Comparison of ENCODE assay signal across 29 cellular contexts in the genomic region with DNA sequence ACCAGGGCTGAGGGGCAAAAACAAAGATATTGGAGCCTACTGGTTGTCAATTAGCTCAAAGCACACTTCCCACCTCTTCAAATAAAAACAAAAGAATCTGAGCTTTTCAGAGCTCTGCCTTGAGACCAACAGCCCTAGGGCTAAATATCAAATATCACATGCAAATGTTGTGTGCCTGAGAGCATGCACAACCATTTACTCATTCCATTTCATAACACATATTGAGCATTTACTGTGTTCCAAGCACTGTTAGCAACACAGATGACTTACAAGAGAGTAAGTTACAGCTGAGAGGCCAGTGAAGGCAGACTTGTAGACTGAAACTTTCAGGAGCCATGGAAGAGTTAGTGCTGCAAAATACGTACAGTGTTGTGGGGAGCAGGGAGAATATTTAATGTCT.
DNase-seq lines count a peak whose midpoint lies in the region; ATAC-seq and TF ChIP-seq lines count a peak whose summit lies in the region.
"Had no signal": no experiment of that assay in that cellular context is flagged by ENCODE, and none has a peak within 500 bp of the region (broad histone marks: within the 10 kb centered on the region; RNA-seq: fewer than 3 reads in every experiment).

No MANE protein-coding gene starts in this region.

- no peak overlapping the region for H3K27ac Mint-ChIP-seq in natural killer cell treated with Interleukin-12 subunit alpha and Interleukin-12 subunit beta and Interleukin-15 and Interleukin-18, amount 100 ng/mL, for 72 hours
- H3K27ac Mint-ChIP-seq: activated B cell treated with CpG ODN at 0.5 μM for 24 hours; activated T-cell treated with anti-CD3 and anti-CD28 coated beads, Interleukin-2, amount 50 U/mL, for 72 hours had no signal

- H3K27ac ChIP-seq in RWPE2 (ENCODE audit: poor library complexity, severe bottlenecking): no peak overlapping the region
- H3K27ac ChIP-seq: adrenal gland, brain microvascular endothelial cell, gastrocnemius medialis had no signal

- no peaks in the 10 kb centered on the region for H3K9me3 ChIP-seq in RWPE2 (ENCODE audit: severe bottlenecking)
- H3K9me3 ChIP-seq: adrenal gland, gastrocnemius medialis had no signal

- H3K4me1 ChIP-seq in RWPE2 (ENCODE audit: insufficient read depth, poor library complexity, severe bottlenecking): no peaks in the 10 kb centered on the region
- H3K4me1 ChIP-seq: adrenal gland, gastrocnemius medialis had no signal

- no peaks in the 10 kb centered on the region for H3K9me3 Mint-ChIP-seq in natural killer cell treated with Interleukin-12 subunit alpha and Interleukin-12 subunit beta and Interleukin-15 and Interleukin-18, amount 100 ng/mL, for 72 hours
- H3K9me3 Mint-ChIP-seq: activated B cell treated with CpG ODN at 0.5 μM for 24 hours; activated T-cell treated with anti-CD3 and anti-CD28 coated beads, Interleukin-2, amount 50 U/mL, for 72 hours; neural crest cell had no signal

- ATAC-seq in RWPE2 (ENCODE audit: low read depth) (peak; percentile 64; the same call in 2 of the 3 replicates), HG03280 (IDR thresholded peaks at IDR 0.05; ENCODE audit: unreplicated experiment) (no peak)
- no peak for ATAC-seq in natural killer cell treated with Interleukin-12 subunit alpha and Interleukin-12 subunit beta and Interleukin-15 and Interleukin-18, amount 100 ng/mL, for 72 hours
- ATAC-seq: activated T-cell treated with anti-CD3 and anti-CD28 coated beads, Interleukin-2, amount 50 U/mL, for 72 hours; gastrocnemius medialis; left cardiac atrium; right cardiac atrium had no signal

- H3K27me3 ChIP-seq in RWPE2 (ENCODE audit: insufficient read depth, poor library complexity, severe bottlenecking): no peaks in the 10 kb centered on the region
- H3K27me3 ChIP-seq: brain microvascular endothelial cell, gastrocnemius medialis had no signal

- H3K36me3 Mint-ChIP-seq in natural killer cell treated with Interleukin-12 subunit alpha and Interleukin-12 subunit beta and Interleukin-15 and Interleukin-18, amount 100 ng/mL, for 72 hours: no peaks in the 10 kb centered on the region

- H3K4me3 Mint-ChIP-seq in natural killer cell treated with Interleukin-12 subunit alpha and Interleukin-12 subunit beta and Interleukin-15 and Interleukin-18, amount 100 ng/mL, for 72 hours: no peak overlapping the region
- H3K4me3 Mint-ChIP-seq: activated B cell treated with CpG ODN at 0.5 μM for 24 hours; activated T-cell treated with anti-CD3 and anti-CD28 coated beads, Interleukin-2, amount 50 U/mL, for 72 hours; neural crest cell had no signal

- no peak for TF ChIP-seq CTCF in AG10803 (conservative IDR thresholded peaks at IDR 0.05; ENCODE audit: low read length)
- no peak for TF ChIP-seq CTCF in RWPE2 (IDR thresholded peaks at IDR 0.05; ENCODE audit: poor library complexity, severe bottlenecking)

- peak; percentile 31 for DNase-seq in AG10803 (ENCODE audit: low read depth)
- peak; percentile 48 for DNase-seq in HCEC 1CT
- no peak for DNase-seq in RWPE2 (ENCODE audit: low spot score)
- DNase-seq in fibroblast of gingiva (ENCODE audit: low read depth): peak; percentile 9
- DNase-seq in middle frontal gyrus (ENCODE audit: extremely low spot score, low spot score): no peak
- no peak for DNase-seq in occipital lobe (lab: John Stamatoyannopoulos, UW)
- DNase-seq in natural killer cell treated with Interleukin-12 subunit alpha and Interleukin-12 subunit beta and Interleukin-15 and Interleukin-18, amount 100 ng/mL, for 72 hours (ENCODE audit: low spot score): no peak
- DNase-seq: activated B cell treated with CpG ODN at 0.5 μM for 24 hours; activated CD4-positive, alpha-beta T cell treated with anti-CD3 and anti-CD28 coated beads, Interleukin-2, amount 50 U/mL, for 4 hours; activated naive CD4-positive, alpha-beta T cell; activated T-cell treated with anti-CD3 and anti-CD28 coated beads, Interleukin-2, amount 50 U/mL, for 72 hours; adrenal gland; brain microvascular endothelial cell; C1 segment of cervical spinal cord; DMS79; effector CD8-positive, alpha-beta T cell; erythroblast; gastrocnemius medialis; Kasumi-1; left cardiac atrium; NCI-H1930; NCI-H345; OCI-M1; right cardiac atrium; SHP77; stimulated activated CD4-positive, alpha-beta T cell treated with anti-CD3 and anti-CD28 coated beads, Interleukin-4, amount 100 ng/mL, for 1 hour; T-helper 9 cell had no signal

- H3K4me1 Mint-ChIP-seq in natural killer cell treated with Interleukin-12 subunit alpha and Interleukin-12 subunit beta and Interleukin-15 and Interleukin-18, amount 100 ng/mL, for 72 hours (ENCODE audit: low read depth in 2 of 2): no peaks in the 10 kb centered on the region
- H3K4me1 Mint-ChIP-seq: activated B cell treated with CpG ODN at 0.5 μM for 24 hours, neural crest cell had no signal

- H3K36me3 ChIP-seq in RWPE2 (ENCODE audit: low read depth): no peaks in the 10 kb centered on the region
- H3K36me3 ChIP-seq: adrenal gland, brain microvascular endothelial cell, gastrocnemius medialis had no signal

- H3K27me3 Mint-ChIP-seq in natural killer cell treated with Interleukin-12 subunit alpha and Interleukin-12 subunit beta and Interleukin-15 and Interleukin-18, amount 100 ng/mL, for 72 hours: peaks cover 5 to 36% of the 10 kb centered on the region in 2 donors

- H3K4me3 ChIP-seq in AG10803 (ENCODE audit: low read length) (no peak overlapping the region), RWPE2 (ENCODE audit: severe bottlenecking) (no peak overlapping the region)
- H3K4me3 ChIP-seq: adrenal gland, gastrocnemius medialis had no signal

Comparison
In these comparisons a context has a peak if more than half of its experiments do, and no peak if none do; other contexts are left out.
1. DNase-seq: peak in AG10803 (single experiment), HCEC 1CT (single experiment) and fibroblast of gingiva (single experiment); none in RWPE2 (single experiment), middle frontal gyrus (single experiment), occipital lobe (single experiment) and natural killer cell treated with Interleukin-12 subunit alpha and Interleukin-12 subunit beta and Interleukin-15 and Interleukin-18, amount 100 ng/mL, for 72 hours (single experiment).